Comparison of ENCODE assay signal across 15 cellular contexts in the genomic region with DNA sequence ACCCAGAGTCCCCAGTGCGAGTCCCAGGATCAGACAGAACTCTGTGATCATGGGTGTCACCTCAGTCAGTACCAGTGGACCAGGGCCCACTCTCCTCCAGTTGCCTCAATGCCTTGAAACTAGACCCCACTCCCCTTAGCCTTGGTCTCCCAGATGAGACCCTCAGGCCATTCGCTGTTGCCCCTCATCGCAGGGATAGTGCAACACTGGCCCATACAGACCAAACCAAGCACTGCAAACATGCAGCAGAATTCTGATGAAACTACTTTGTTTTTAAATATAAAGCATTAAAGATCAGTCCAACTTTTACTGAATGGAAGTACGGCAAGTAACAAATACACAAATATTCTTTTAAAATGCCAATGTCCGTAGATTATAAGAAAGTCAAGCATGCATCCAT.
A peak's percentile ranks its signal among the peaks of the same experiment; 100 is the strongest.
DNase-seq lines count a peak whose midpoint lies in the region; ATAC-seq and TF ChIP-seq lines count a peak whose summit lies in the region.
"Had no signal": no experiment of that assay in that cellular context is flagged by ENCODE, and none has a peak within 500 bp of the region (broad histone marks: within the 10 kb centered on the region; RNA-seq: fewer than 3 reads in every experiment).

No MANE protein-coding gene starts in this region.

- peak overlapping the region; percentile 36 for H3K27ac ChIP-seq in temporal lobe (ENCODE audit: low read depth, low read length)
- H3K27ac ChIP-seq: KMS-11 had no signal

- TF ChIP-seq CTCF in GM06990 (IDR thresholded peaks at IDR 0.05; ENCODE audit: insufficient read depth, low read length, poor library complexity, severe bottlenecking) (peak; percentile 65), epithelial cell of proximal tubule (conservative IDR thresholded peaks at IDR 0.05; ENCODE audit: low read depth, low read length) (peak; percentile 71)

- no peak for ATAC-seq in GM19455 (IDR thresholded peaks at IDR 0.05; ENCODE audit: unreplicated experiment)
- ATAC-seq: GM23338 had no signal

- no peaks in the 10 kb centered on the region for H3K36me3 ChIP-seq in GM06990 (ENCODE audit: control insufficient read depth, insufficient read depth, low read length)

- H3K27me3 ChIP-seq in GM06990 (replicated peaks; ENCODE audit: control insufficient read depth, insufficient read depth, low read length): no peaks in the 10 kb centered on the region; the same call in 1 of the 2 replicates

- H3K4me3 ChIP-seq in GM06990 (replicated peaks; ENCODE audit: low read depth, low read length): no peak overlapping the region
- no peak overlapping the region for H3K4me3 ChIP-seq in epithelial cell of proximal tubule (ENCODE audit: low read depth, low read length)
- H3K4me3 ChIP-seq: GM23338 had no signal

- no peak for DNase-seq in GM06990 (ENCODE audit: extremely low read depth, insufficient read length)
- peak; percentile 8 for DNase-seq in NCI-H69 (lab: John Stamatoyannopoulos, UW)
- DNase-seq in epithelial cell of proximal tubule (ENCODE audit: low read depth): no peak
- DNase-seq in iPS-NIHi11 (ENCODE audit: low spot score): no peak
- no peak for DNase-seq in NCI-H446 treated with DMSO at 0.1 percent for 48 hours (lab: John Stamatoyannopoulos, UW)
- DNase-seq: Calu3, DMS79 treated with DMSO at 0.1 percent for 48 hours, MM.1S, NCI-H187 treated with DMSO at 0.1 percent for 48 hours, SIG-M5, SW 1271 had no signal
